In the genomic region with DNA sequence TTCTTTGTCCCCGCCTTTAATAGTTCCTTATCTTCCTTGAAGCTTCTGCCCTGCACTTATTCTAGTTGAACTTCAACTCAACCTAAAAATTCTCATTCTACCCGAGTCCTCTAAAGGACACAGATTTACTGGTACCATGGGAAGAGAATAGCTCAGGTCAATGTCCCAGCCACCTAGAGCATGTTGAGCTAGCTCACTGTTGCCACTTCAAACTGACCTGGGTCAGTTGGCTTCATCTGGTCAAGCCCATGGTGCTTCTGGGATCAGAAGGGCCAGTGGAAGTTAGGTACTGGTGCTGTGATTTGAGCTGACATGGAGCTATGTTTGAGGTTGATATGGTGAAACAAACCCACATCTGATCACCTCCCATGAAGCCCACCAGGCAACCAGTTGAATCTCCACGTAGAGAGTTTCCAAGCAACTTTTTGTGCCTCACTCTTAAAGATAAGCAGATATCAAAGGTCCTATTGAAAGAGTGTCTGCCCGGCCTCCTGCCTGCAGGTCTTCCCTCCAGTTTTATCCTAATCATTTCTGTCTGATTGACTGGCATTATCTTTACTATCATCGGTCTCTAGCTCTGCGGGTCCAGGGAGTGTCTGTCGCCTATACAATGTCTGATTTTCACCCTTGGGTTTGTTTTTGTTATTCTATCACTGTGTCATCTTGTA, we compare ENCODE assay signal across 1 cellular context.
TF ChIP-seq lines count a peak whose summit lies in the region.

No MANE protein-coding gene starts in this region.

TF ChIP-seq in GM23338, 12 proteins besides CTCF, POLR2A, EP300 and RAD21 (continued from another document):
- no peak for TF ChIP-seq ETS1 (IDR thresholded peaks at IDR 0.05)
- TF ChIP-seq ZNF114 (CRISPR knock-in tag; IDR thresholded peaks at IDR 0.05): no peak
- TF ChIP-seq, protein P1, sequence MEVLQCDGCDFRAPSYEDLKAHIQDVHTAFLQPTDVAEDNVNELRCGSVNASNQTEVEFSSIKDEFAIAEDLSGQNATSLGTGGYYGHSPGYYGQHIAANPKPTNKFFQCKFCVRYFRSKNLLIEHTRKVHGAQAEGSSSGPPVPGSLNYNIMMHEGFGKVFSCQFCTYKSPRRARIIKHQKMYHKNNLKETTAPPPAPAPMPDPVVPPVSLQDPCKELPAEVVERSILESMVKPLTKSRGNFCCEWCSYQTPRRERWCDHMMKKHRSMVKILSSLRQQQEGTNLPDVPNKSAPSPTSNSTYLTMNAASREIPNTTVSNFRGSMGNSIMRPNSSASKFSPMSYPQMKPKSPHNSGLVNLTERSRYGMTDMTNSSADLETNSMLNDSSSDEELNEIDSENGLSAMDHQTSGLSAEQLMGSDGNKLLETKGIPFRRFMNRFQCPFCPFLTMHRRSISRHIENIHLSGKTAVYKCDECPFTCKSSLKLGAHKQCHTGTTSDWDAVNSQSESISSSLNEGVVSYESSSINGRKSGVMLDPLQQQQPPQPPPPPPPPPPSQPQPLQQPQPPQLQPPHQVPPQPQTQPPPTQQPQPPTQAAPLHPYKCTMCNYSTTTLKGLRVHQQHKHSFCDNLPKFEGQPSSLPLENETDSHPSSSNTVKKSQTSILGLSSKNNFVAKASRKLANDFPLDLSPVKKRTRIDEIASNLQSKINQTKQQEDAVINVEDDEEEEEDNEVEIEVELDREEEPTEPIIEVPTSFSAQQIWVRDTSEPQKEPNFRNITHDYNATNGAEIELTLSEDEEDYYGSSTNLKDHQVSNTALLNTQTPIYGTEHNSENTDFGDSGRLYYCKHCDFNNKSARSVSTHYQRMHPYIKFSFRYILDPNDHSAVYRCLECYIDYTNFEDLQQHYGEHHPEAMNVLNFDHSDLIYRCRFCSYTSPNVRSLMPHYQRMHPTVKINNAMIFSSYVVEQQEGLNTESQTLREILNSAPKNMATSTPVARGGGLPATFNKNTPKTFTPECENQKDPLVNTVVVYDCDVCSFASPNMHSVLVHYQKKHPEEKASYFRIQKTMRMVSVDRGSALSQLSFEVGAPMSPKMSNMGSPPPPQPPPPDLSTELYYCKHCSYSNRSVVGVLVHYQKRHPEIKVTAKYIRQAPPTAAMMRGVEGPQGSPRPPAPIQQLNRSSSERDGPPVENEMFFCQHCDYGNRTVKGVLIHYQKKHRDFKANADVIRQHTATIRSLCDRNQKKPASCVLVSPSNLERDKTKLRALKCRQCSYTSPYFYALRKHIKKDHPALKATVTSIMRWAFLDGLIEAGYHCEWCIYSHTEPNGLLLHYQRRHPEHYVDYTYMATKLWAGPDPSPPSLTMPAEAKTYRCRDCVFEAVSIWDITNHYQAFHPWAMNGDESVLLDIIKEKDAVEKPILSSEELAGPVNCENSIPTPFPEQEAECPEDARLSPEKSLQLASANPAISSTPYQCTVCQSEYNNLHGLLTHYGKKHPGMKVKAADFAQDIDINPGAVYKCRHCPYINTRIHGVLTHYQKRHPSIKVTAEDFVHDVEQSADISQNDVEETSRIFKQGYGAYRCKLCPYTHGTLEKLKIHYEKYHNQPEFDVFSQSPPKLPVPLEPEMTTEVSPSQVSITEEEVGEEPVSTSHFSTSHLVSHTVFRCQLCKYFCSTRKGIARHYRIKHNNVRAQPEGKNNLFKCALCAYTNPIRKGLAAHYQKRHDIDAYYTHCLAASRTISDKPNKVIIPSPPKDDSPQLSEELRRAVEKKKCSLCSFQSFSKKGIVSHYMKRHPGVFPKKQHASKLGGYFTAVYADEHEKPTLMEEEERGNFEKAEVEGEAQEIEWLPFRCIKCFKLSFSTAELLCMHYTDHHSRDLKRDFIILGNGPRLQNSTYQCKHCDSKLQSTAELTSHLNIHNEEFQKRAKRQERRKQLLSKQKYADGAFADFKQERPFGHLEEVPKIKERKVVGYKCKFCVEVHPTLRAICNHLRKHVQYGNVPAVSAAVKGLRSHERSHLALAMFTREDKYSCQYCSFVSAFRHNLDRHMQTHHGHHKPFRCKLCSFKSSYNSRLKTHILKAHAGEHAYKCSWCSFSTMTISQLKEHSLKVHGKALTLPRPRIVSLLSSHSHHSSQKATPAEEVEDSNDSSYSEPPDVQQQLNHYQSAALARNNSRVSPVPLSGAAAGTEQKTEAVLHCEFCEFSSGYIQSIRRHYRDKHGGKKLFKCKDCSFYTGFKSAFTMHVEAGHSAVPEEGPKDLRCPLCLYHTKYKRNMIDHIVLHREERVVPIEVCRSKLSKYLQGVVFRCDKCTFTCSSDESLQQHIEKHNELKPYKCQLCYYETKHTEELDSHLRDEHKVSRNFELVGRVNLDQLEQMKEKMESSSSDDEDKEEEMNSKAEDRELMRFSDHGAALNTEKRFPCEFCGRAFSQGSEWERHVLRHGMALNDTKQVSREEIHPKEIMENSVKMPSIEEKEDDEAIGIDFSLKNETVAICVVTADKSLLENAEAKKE (CRISPR knock-in tag; IDR thresholded peaks at IDR 0.05): no peak
- TF ChIP-seq, protein P2, sequence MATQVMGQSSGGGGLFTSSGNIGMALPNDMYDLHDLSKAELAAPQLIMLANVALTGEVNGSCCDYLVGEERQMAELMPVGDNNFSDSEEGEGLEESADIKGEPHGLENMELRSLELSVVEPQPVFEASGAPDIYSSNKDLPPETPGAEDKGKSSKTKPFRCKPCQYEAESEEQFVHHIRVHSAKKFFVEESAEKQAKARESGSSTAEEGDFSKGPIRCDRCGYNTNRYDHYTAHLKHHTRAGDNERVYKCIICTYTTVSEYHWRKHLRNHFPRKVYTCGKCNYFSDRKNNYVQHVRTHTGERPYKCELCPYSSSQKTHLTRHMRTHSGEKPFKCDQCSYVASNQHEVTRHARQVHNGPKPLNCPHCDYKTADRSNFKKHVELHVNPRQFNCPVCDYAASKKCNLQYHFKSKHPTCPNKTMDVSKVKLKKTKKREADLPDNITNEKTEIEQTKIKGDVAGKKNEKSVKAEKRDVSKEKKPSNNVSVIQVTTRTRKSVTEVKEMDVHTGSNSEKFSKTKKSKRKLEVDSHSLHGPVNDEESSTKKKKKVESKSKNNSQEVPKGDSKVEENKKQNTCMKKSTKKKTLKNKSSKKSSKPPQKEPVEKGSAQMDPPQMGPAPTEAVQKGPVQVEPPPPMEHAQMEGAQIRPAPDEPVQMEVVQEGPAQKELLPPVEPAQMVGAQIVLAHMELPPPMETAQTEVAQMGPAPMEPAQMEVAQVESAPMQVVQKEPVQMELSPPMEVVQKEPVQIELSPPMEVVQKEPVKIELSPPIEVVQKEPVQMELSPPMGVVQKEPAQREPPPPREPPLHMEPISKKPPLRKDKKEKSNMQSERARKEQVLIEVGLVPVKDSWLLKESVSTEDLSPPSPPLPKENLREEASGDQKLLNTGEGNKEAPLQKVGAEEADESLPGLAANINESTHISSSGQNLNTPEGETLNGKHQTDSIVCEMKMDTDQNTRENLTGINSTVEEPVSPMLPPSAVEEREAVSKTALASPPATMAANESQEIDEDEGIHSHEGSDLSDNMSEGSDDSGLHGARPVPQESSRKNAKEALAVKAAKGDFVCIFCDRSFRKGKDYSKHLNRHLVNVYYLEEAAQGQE (IDR thresholded peaks at IDR 0.05; ENCODE audit: unreplicated experiment): no peak
